In the genomic region with DNA sequence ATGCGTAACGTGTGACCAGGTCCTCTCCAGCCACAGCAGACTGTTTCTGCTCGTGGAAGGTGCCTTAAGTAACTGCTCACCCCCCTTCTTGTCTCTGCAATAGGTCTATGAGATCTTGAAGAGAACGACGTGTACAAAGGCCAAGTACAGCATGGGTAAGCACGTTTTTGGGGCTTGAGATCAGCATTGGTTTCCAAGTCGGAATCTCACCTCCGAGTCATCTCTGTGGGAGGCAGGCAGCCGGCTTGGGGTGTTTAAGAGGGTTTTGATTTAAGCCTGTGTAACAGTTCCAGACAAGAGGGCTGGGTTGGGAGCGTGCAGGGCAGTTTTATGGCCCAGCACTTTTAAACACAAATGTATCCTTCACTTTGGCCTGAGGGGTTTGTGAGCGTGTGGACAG, we compare ENCODE assay signal across 22 cellular contexts. TPM values are rescaled to one million over a fixed set of nuclear protein-coding genes. Genes with fewer than 3 reads are reported as not detected.
A peak's percentile ranks its signal among the peaks of the same experiment; 100 is the strongest.
DNase-seq lines count a peak whose midpoint lies in the region; ATAC-seq, FAIRE-seq and TF ChIP-seq lines count a peak whose summit lies in the region.
"Had no signal": no experiment of that assay in that cellular context is flagged by ENCODE, and none has a peak within 500 bp of the region (broad histone marks: within the 10 kb centered on the region; RNA-seq: fewer than 3 reads in every experiment).

No MANE protein-coding gene starts in this region.

- H3K9me3 ChIP-seq in HEK293 (ENCODE audit: control insufficient read depth, insufficient read depth, low read depth, low read length), result no peaks in the 10 kb centered on the region
- H3K9me3 ChIP-seq in thyroid gland, result no peaks in the 10 kb centered on the region
- H3K9me3 ChIP-seq: prostate gland had no signal

- no peaks in the 10 kb centered on the region for H3K9me3 Mint-ChIP-seq in WTC11
- H3K9me3 Mint-ChIP-seq: activated naive CD8-positive, alpha-beta T cell treated with anti-CD3 and anti-CD28 coated beads, Interleukin-2, amount 50 U/mL, for 24 hours; CD4-positive, CD25-positive, alpha-beta regulatory T cell; stimulated activated naive B cell treated with anti-CD40 and anti-IgM and Interleukin-4, amounts not matched to agents 10 μg/mL and 1 μg/mL and 100 μg/mL, for 72 hours; type B pancreatic cell had no signal

- H3K36me3 Mint-ChIP-seq in WTC11, result no peaks in the 10 kb centered on the region
- H3K36me3 Mint-ChIP-seq: CD4-positive, CD25-positive, alpha-beta regulatory T cell; immature natural killer cell; naive thymus-derived CD4-positive, alpha-beta T cell; stimulated activated naive B cell treated with anti-CD40 and anti-IgM and Interleukin-4, amounts not matched to agents 10 μg/mL and 1 μg/mL and 100 μg/mL, for 72 hours; type B pancreatic cell had no signal

- peak in 1 of 2 donors; percentile 42 for TF ChIP-seq POLR2A in thyroid gland (IDR thresholded peaks at IDR 0.05)

- intact Hi-C loops in thyroid gland (cut with DNase I), result no loop called here

- DNase-seq in bronchial epithelial cell (ENCODE audit: low read depth) (peak; percentile 19), left kidney (ENCODE audit: low read depth, low spot score) (peak; percentile 70), thyroid gland (peak in 1 of 2 donors; percentile 37), DMS153 treated with DMSO at 0.1 percent for 48 hours (lab: John Stamatoyannopoulos, UW; ENCODE audit: unreplicated experiment) (no peak), WTC11 (ENCODE audit: low spot score) (no peak), activated T-cell treated with anti-CD3 and anti-CD28 coated beads for 4 hours (no peak)
- no peak for DNase-seq in activated CD8-positive, alpha-beta memory T cell treated with anti-CD3 and anti-CD28 coated beads for 24 hours
- DNase-seq: activated naive CD8-positive, alpha-beta T cell treated with anti-CD3 and anti-CD28 coated beads, Interleukin-2, amount 50 U/mL, for 24 hours; CD4-positive, CD25-positive, alpha-beta regulatory T cell; DMS79; H7; immature natural killer cell; naive thymus-derived CD4-positive, alpha-beta T cell; NCI-H146; stimulated activated naive B cell treated with anti-CD40 and anti-IgM and Interleukin-4, amounts not matched to agents 10 μg/mL and 1 μg/mL and 100 μg/mL, for 72 hours; WERI-Rb-1 had no signal

- H3K36me3 ChIP-seq in HEK293 (ENCODE audit: control insufficient read depth in 2 of 2, insufficient read depth in 1 of 2, low read length in 2 of 2) (no peaks in the 10 kb centered on the region), bronchial epithelial cell (ENCODE audit: control insufficient read depth, insufficient read depth, low read length) (no peaks in the 10 kb centered on the region), thyroid gland (no peaks in the 10 kb centered on the region)
- H3K36me3 ChIP-seq: prostate gland, WERI-Rb-1 had no signal

- H3K4me1 ChIP-seq in HEK293 (ENCODE audit: control insufficient read depth, insufficient read depth, low read length) (peaks cover 3% of the 10 kb centered on the region; the same call in 1 of the 2 replicates), thyroid gland (peaks cover 47 to 58% of the 10 kb centered on the region in 2 donors)

- no peak for FAIRE-seq in bronchial epithelial cell (lab: Jason Lieb, UNC)

- no peaks in the 10 kb centered on the region for H3K27me3 Mint-ChIP-seq in WTC11 (ENCODE audit: low read depth)

- no peak for TF ChIP-seq CTCF in HEK293 (tag by site-specific recombination; IDR thresholded peaks at IDR 0.05)
- no peak for TF ChIP-seq CTCF in bronchial epithelial cell (IDR thresholded peaks at IDR 0.05; ENCODE audit: insufficient read depth, low read length, severe bottlenecking)
- no peak for TF ChIP-seq CTCF in thyroid gland (IDR thresholded peaks at IDR 0.05)
- no peak for TF ChIP-seq CTCF in WTC11 (IDR thresholded peaks at IDR 0.05)

- WGBS in thyroid gland, 2 donors, result 64 to 77% methylated on average over 11 of the region's 11 CpGs

- POLR2A ChIA-PET in HEK293 (lab: Yijun Ruan, JAX) (no interaction called here), WTC11 (lab: Charles Lee) (no interaction called here)

- H3K4me3 ChIP-seq in HEK293 (ENCODE audit: low read depth, low read length) (no peak overlapping the region), bronchial epithelial cell (ENCODE audit: low read depth, low read length) (no peak overlapping the region), thyroid gland (replicated peaks in 1 of 3) (no peak overlapping the region)
- H3K4me3 ChIP-seq: prostate gland had no signal

- H3K27ac ChIP-seq in HEK293 (ENCODE audit: extremely low read depth, low read depth, low read length) (no peak overlapping the region), thyroid gland (peak overlapping the region in 2 of 3 donors; percentile 88 to 92)
- H3K27ac ChIP-seq: WERI-Rb-1 had no signal

- no peak overlapping the region for H3K27ac Mint-ChIP-seq in WTC11
- H3K27ac Mint-ChIP-seq: activated naive CD8-positive, alpha-beta T cell treated with anti-CD3 and anti-CD28 coated beads, Interleukin-2, amount 50 U/mL, for 24 hours; CD4-positive, CD25-positive, alpha-beta regulatory T cell; immature natural killer cell; naive thymus-derived CD4-positive, alpha-beta T cell; stimulated activated naive B cell treated with anti-CD40 and anti-IgM and Interleukin-4, amounts not matched to agents 10 μg/mL and 1 μg/mL and 100 μg/mL, for 72 hours had no signal

- CTCF ChIA-PET in HEK293 (lab: Yijun Ruan, JAX), result no interaction called here
- CTCF ChIA-PET in WTC11 (lab: Charles Lee), result interaction anchor here (0.6 to 1.2 kb wide), 4 partner anchors 20 to 306 kb away, joined by 3 to 5 read pairs (median 4); no protein-coding TSS in a partner anchor

- H3K4me3 Mint-ChIP-seq in WTC11, result no peak overlapping the region
- H3K4me3 Mint-ChIP-seq: activated naive CD8-positive, alpha-beta T cell treated with anti-CD3 and anti-CD28 coated beads, Interleukin-2, amount 50 U/mL, for 24 hours; CD4-positive, CD25-positive, alpha-beta regulatory T cell; immature natural killer cell; naive thymus-derived CD4-positive, alpha-beta T cell; stimulated activated naive B cell treated with anti-CD40 and anti-IgM and Interleukin-4, amounts not matched to agents 10 μg/mL and 1 μg/mL and 100 μg/mL, for 72 hours; type B pancreatic cell had no signal

- H3K4me1 Mint-ChIP-seq in WTC11, result peaks cover 24% of the 10 kb centered on the region
- H3K4me1 Mint-ChIP-seq: activated naive CD8-positive, alpha-beta T cell treated with anti-CD3 and anti-CD28 coated beads, Interleukin-2, amount 50 U/mL, for 24 hours; immature natural killer cell had no signal

- no peak for ATAC-seq in WTC11
- ATAC-seq: activated naive CD8-positive, alpha-beta T cell treated with anti-CD3 and anti-CD28 coated beads, Interleukin-2, amount 50 U/mL, for 24 hours; naive thymus-derived CD4-positive, alpha-beta T cell; Right ventricle myocardium inferior; stimulated activated naive B cell treated with anti-CD40 and anti-IgM and Interleukin-4, amounts not matched to agents 10 μg/mL and 1 μg/mL and 100 μg/mL, for 72 hours had no signal

- H3K27me3 ChIP-seq in bronchial epithelial cell (ENCODE audit: control insufficient read depth, insufficient read depth, low read length) (no peaks in the 10 kb centered on the region), thyroid gland (no peaks in the 10 kb centered on the region)

TF ChIP-seq in WTC11, 78 proteins besides CTCF, POLR2A, EP300 and RAD21 (continues in another document):
- TF ChIP-seq RELA (CRISPR knock-in tag; IDR thresholded peaks at IDR 0.05; ENCODE audit: borderline replicate concordance), result no peak
- TF ChIP-seq, protein P1, sequence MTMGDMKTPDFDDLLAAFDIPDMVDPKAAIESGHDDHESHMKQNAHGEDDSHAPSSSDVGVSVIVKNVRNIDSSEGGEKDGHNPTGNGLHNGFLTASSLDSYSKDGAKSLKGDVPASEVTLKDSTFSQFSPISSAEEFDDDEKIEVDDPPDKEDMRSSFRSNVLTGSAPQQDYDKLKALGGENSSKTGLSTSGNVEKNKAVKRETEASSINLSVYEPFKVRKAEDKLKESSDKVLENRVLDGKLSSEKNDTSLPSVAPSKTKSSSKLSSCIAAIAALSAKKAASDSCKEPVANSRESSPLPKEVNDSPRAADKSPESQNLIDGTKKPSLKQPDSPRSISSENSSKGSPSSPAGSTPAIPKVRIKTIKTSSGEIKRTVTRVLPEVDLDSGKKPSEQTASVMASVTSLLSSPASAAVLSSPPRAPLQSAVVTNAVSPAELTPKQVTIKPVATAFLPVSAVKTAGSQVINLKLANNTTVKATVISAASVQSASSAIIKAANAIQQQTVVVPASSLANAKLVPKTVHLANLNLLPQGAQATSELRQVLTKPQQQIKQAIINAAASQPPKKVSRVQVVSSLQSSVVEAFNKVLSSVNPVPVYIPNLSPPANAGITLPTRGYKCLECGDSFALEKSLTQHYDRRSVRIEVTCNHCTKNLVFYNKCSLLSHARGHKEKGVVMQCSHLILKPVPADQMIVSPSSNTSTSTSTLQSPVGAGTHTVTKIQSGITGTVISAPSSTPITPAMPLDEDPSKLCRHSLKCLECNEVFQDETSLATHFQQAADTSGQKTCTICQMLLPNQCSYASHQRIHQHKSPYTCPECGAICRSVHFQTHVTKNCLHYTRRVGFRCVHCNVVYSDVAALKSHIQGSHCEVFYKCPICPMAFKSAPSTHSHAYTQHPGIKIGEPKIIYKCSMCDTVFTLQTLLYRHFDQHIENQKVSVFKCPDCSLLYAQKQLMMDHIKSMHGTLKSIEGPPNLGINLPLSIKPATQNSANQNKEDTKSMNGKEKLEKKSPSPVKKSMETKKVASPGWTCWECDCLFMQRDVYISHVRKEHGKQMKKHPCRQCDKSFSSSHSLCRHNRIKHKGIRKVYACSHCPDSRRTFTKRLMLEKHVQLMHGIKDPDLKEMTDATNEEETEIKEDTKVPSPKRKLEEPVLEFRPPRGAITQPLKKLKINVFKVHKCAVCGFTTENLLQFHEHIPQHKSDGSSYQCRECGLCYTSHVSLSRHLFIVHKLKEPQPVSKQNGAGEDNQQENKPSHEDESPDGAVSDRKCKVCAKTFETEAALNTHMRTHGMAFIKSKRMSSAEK (CRISPR knock-in tag; IDR thresholded peaks at IDR 0.05; ENCODE audit: borderline replicate concordance), result no peak
- TF ChIP-seq, protein P2, sequence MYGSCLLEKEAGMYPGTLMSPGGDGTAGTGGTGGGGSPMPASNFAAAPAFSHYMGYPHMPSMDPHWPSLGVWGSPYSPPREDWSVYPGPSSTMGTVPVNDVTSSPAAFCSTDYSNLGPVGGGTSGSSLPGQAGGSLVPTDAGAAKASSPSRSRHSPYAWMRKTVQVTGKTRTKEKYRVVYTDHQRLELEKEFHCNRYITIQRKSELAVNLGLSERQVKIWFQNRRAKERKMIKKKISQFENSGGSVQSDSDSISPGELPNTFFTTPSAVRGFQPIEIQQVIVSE (CRISPR knock-in tag; IDR thresholded peaks at IDR 0.05; ENCODE audit: borderline replicate concordance), result no peak
- TF ChIP-seq SMAD4 (CRISPR knock-in tag; IDR thresholded peaks at IDR 0.05), result no peak
- no peak for TF ChIP-seq ZNF263 (CRISPR knock-in tag; IDR thresholded peaks at IDR 0.05; ENCODE audit: low read depth)

RNA-seq across cellular contexts. Expression of a gene that starts 30.1 kb away (rescaled TPM):
- total RNA-seq in bronchial epithelial cell (1.3 and 1.4 TPM in 2 replicates), thyroid gland (10 to 100 TPM; 25.8 to 56.2 (median 35.3) TPM), WTC11 (2021) (4.1 to 5.0 TPM (median 4.7 TPM) in 3 replicates)
- total RNA-seq: CD4-positive, CD25-positive, alpha-beta regulatory T cell; lung microvascular endothelial cell; naive thymus-derived CD4-positive, alpha-beta T cell; T-helper 1 cell treated with Interleukin-12 subunit alpha and Interleukin-12 subunit beta and Interleukin-4 antibody, amounts not matched to agents 30 ng/mL and 1 ng/mL, for 36 hours had no signal

Comparison
In these comparisons a context has a peak if more than half of its experiments do, and no peak if none do; other contexts are left out.
1. DNase-seq: peak in bronchial epithelial cell (single experiment) and left kidney (single experiment); none in DMS153 treated with DMSO at 0.1 percent for 48 hours (single experiment), WTC11 (single experiment), activated T-cell treated with anti-CD3 and anti-CD28 coated beads for 4 hours (single experiment) and activated CD8-positive, alpha-beta memory T cell treated with anti-CD3 and anti-CD28 coated beads for 24 hours (single experiment).